11 cellular contexts compared by ENCODE assay signal in genomic region chr18:11982981-11983380, GRCh38. TPM values are rescaled to one million over a fixed set of nuclear protein-coding genes. Genes with fewer than 3 reads are reported as not detected.
DNase-seq lines count a peak whose midpoint lies in the region; ATAC-seq and TF ChIP-seq lines count a peak whose summit lies in the region.
"Had no signal": no experiment of that assay in that cellular context is flagged by ENCODE, and none has a peak within 500 bp of the region (broad histone marks: within the 10 kb centered on the region; RNA-seq: fewer than 3 reads in every experiment).

No MANE protein-coding gene starts in this region.

- intact Hi-C loops in posterior vena cava (cut with DNase I): loop anchor here in 1 of 2 donors (1.0 kb wide), 1 partner anchor 47 kb away; no protein-coding TSS in a partner anchor

- no peak for DNase-seq in MG63
- no peak for DNase-seq in endothelial cell (ENCODE audit: low spot score)
- DNase-seq in neural crest cell (ENCODE audit: low read depth, low spot score): no peak
- DNase-seq in NCI-H2227 (lab: John Stamatoyannopoulos, UW; ENCODE audit: unreplicated experiment): no peak
- DNase-seq in NOMO-1 (lab: John Stamatoyannopoulos, UW; ENCODE audit: unreplicated experiment in 2 of 2): no peak
- DNase-seq in posterior vena cava (ENCODE audit: low spot score): no peak
- DNase-seq: GDM1; NCI-H1048; stimulated activated CD4-positive, alpha-beta T cell treated with anti-CD3 and anti-CD28 coated beads, Interleukin-12 subunit alpha, Interleukin-12 subunit beta, amount 100 ng/mL, for 4 hours had no signal

- H3K27me3 ChIP-seq in MG63: no peaks in the 10 kb centered on the region

- H3K4me1 Mint-ChIP-seq in endothelial cell (ENCODE audit: unreplicated experiment) (peaks cover 29% of the 10 kb centered on the region), neural crest cell (peaks cover 55% of the 10 kb centered on the region)

- peak overlapping the region; percentile 84; the same call in 1 of the 2 replicates for H3K9ac ChIP-seq in ES-I3 (ENCODE audit: low read depth, low read length)

- H3K4me1 ChIP-seq in ES-I3 (ENCODE audit: insufficient read depth, low read length): peaks cover 16% of the 10 kb centered on the region

- no peaks in the 10 kb centered on the region for H3K9me3 ChIP-seq in ES-I3 (ENCODE audit: control insufficient read depth, insufficient read depth, low read length)
- no peaks in the 10 kb centered on the region for H3K9me3 ChIP-seq in MG63

- no peaks in the 10 kb centered on the region for H3K36me3 Mint-ChIP-seq in endothelial cell (ENCODE audit: low read depth, unreplicated experiment)
- H3K36me3 Mint-ChIP-seq in neural crest cell (ENCODE audit: low read depth): no peaks in the 10 kb centered on the region

- peak overlapping the region; percentile 79 for H3K4me3 ChIP-seq in MG63

- H3K27ac Mint-ChIP-seq in endothelial cell (ENCODE audit: unreplicated experiment) (no peak overlapping the region), neural crest cell (ENCODE audit: unreplicated experiment) (no peak overlapping the region)

- H3K4me3 Mint-ChIP-seq in endothelial cell (ENCODE audit: unreplicated experiment): peak overlapping the region; percentile 27
- H3K4me3 Mint-ChIP-seq in neural crest cell: peak overlapping the region; percentile 82

- H3K27me3 Mint-ChIP-seq in endothelial cell (ENCODE audit: unreplicated experiment): peaks cover 7% of the 10 kb centered on the region
- peaks cover 16% of the 10 kb centered on the region for H3K27me3 Mint-ChIP-seq in neural crest cell (ENCODE audit: low read depth)

- H3K9me3 Mint-ChIP-seq in endothelial cell (ENCODE audit: unreplicated experiment) (no peaks in the 10 kb centered on the region), neural crest cell (no peaks in the 10 kb centered on the region)

- H3K36me3 ChIP-seq in ES-I3 (ENCODE audit: insufficient read depth, low read length) (no peaks in the 10 kb centered on the region), MG63 (peaks cover 8% of the 10 kb centered on the region)

- no peak for ATAC-seq in GM21529 (IDR thresholded peaks at IDR 0.05; ENCODE audit: unreplicated experiment)

- no peak for TF ChIP-seq CTCF in endothelial cell (IDR thresholded peaks at IDR 0.05; ENCODE audit: unreplicated experiment)
- no peak for TF ChIP-seq CTCF in neural crest cell (conservative IDR thresholded peaks at IDR 0.05)

RNA-seq across cellular contexts. Expression of gene IMPA2, which starts 1.7 kb away (rescaled TPM):
- 70.0 and 90.8 TPM in 2 replicates for total RNA-seq in MG63 (2014; rRNA removed; shearing (Covaris generic); ENCODE audit: low replicate concordance)
- total RNA-seq in endothelial cell (ENCODE audit: unreplicated experiment) (24.1 TPM), neural crest cell (48.0 and 51.3 TPM in 2 replicates), posterior vena cava (10 to 100 TPM; 14.9 to 31.5 TPM)
